In the genomic region with DNA sequence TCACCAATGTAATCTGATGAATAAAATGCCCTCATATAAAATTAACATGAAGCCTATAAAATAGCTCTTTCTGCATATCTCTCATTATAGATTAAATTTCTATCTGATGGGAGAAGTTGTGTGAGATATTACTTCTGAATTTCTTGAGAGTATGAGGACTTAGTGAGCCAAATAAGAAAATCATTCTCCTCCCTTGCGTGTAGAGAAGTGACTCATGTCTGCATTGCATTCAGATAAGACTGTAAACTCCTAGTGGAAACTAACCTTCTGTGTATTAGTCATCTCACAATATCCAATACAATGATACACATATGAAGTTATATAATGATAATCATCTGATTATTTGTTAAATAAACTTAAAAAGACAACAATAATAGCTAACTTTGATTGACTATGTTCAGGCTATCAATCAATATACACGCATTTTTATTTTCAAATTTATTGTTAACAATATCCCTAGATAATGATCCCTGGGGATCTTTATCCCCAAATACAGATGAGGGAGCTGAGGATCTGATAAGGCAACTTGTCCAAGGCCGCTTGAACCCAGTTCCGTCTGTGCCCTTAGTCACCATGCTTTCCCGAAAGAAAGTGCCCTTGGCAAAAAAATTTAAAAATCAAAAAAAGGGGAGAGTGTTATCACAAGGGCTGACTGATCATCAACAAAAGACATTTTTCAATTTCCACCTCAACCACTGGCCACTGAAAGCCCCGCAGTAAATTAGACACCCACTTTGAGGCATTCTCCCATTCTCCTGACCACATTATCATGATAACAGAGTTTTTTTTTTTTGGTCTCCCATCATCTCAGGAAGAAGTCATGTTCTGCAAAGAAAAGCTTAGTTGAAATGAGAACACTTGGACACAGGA, we compare ENCODE assay signal across 15 cellular contexts.
DNase-seq lines count a peak whose midpoint lies in the region; ATAC-seq and TF ChIP-seq lines count a peak whose summit lies in the region.
"Had no signal": no experiment of that assay in that cellular context is flagged by ENCODE, and none has a peak within 500 bp of the region (broad histone marks: within the 10 kb centered on the region; RNA-seq: fewer than 3 reads in every experiment).

No MANE protein-coding gene starts in this region.

- H3K79me2 ChIP-seq in osteoblast (ENCODE audit: insufficient read depth, low read length) = no peaks in the 10 kb centered on the region

- H3K27me3 ChIP-seq in osteoblast (ENCODE audit: insufficient read depth, low read length) = no peaks in the 10 kb centered on the region

- no peaks in the 10 kb centered on the region for H4K20me1 ChIP-seq in osteoblast (ENCODE audit: insufficient read depth, low read length)

- no peaks in the 10 kb centered on the region for H3K36me3 ChIP-seq in osteoblast (ENCODE audit: insufficient read depth, low read length)

- peak overlapping the region; percentile 48 for H3K27ac ChIP-seq in epithelial cell of prostate
- peak overlapping the region; percentile 68 for H3K27ac ChIP-seq in osteoblast (ENCODE audit: low read depth, low read length)
- H3K27ac ChIP-seq: KMS-11 had no signal

- H3K4me2 ChIP-seq in osteoblast (ENCODE audit: insufficient read depth, low read length) = no peak overlapping the region
- H3K4me2 ChIP-seq: KMS-11 had no signal

- no peak overlapping the region for H2AFZ ChIP-seq in osteoblast (ENCODE audit: low read length)

- H3K4me1 ChIP-seq in osteoblast (ENCODE audit: insufficient read depth, low read length) = peaks cover 38% of the 10 kb centered on the region

- H3K9me3 ChIP-seq in osteoblast (ENCODE audit: low read depth, low read length) = no peaks in the 10 kb centered on the region

- TF ChIP-seq CTCF in osteoblast (IDR thresholded peaks at IDR 0.05; ENCODE audit: extremely low read depth, low read depth, low read length) = no peak

- DNase-seq in GM04504 (ENCODE audit: low read depth) (peak; percentile 32), RPMI7951 (ENCODE audit: low read depth) (peak; percentile 75), epithelial cell of prostate (ENCODE audit: low read depth, low spot score) (peak; percentile 77), osteoblast (ENCODE audit: insufficient read length, low spot score, missing footprints) (peak; percentile 78), globus pallidus (ENCODE audit: low spot score) (no peak), NCI-H2029 treated with DMSO at 0.1 percent for 48 hours (lab: John Stamatoyannopoulos, UW) (no peak), NCI-H1417 (lab: John Stamatoyannopoulos, UW) (no peak)
- DNase-seq: activated CD4-positive, alpha-beta T cell treated with anti-CD3 and anti-CD28 coated beads for 48 hours; activated naive CD4-positive, alpha-beta T cell; kidney; nucleus accumbens; SIG-M5; stimulated activated CD4-positive, alpha-beta T cell treated with anti-CD3 and anti-CD28 coated beads, Interleukin-4, amount 100 ng/mL, for 4 hours had no signal

- H3K4me3 ChIP-seq in osteoblast (ENCODE audit: insufficient read depth, low read length) = no peak overlapping the region

- no peak for ATAC-seq in HG03039 (IDR thresholded peaks at IDR 0.05; ENCODE audit: unreplicated experiment)

Comparison
In these comparisons a context has a peak if more than half of its experiments do, and no peak if none do; other contexts are left out.
1. DNase-seq: peak in GM04504 (single experiment), RPMI7951 (single experiment), epithelial cell of prostate (single experiment) and osteoblast (single experiment); none in globus pallidus (single experiment), NCI-H2029 treated with DMSO at 0.1 percent for 48 hours (single experiment) and NCI-H1417 (0 of 3).